In the genomic region with DNA sequence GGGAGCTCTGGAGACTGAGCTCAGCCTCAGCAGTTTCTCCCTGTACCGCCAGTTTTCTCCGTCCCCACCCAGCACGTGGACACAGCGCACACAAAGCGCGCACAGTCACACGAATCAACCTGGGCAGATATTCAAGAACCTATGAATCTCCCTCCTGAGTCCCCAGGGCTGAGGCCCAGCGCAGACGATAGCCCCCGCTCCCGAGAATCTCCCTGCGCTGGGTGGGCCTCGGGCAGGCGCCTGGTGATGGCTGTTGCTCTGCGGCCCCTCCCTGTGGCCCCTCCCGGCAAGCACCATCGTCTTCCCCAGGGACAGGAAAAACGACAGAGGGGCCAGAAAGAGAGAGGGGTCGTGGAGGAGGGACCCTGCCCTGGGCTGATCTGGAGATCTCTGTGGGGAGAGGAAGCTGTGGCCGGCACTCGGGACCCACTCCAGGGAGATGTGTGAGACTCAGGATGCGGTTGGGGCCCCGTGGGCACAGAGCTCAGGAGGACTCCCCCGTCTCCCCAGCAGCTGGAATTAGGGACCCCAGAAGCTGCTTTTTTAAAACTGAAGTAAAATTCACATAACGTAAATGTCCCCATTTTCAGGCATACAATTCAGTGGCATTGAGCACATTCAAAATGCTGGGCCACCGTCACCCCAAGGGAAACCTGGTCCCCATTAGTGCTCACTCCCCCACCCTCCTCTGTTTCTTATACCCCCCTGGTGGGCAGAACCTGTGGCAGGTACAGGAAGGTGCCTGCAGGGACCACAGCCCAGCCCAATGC, we compare ENCODE assay signal across 22 cellular contexts.
"Had no signal": no experiment of that assay in that cellular context is flagged by ENCODE, and none has a peak within 500 bp of the region (broad histone marks: within the 10 kb centered on the region; RNA-seq: fewer than 3 reads in every experiment).

No MANE protein-coding gene starts in this region.

- H3K4me1 ChIP-seq: esophagus squamous epithelium, gastroesophageal sphincter, left ventricle myocardium inferior, pancreas, prostate gland, sigmoid colon had no signal

- H3K36me3 Mint-ChIP-seq: naive B cell had no signal

- H3K27ac Mint-ChIP-seq: naive B cell had no signal

- H3K36me3 ChIP-seq: esophagus squamous epithelium, gastroesophageal sphincter, left ventricle myocardium inferior, pancreas, prostate gland, sigmoid colon had no signal

- DNase-seq: dermis blood vessel endothelial cell; esophagus squamous epithelium; foreskin fibroblast; glutamatergic neuron; islet precursor cell; left ventricle myocardium inferior; mesenchymal stem cell; midbrain; naive B cell; nucleus accumbens; sigmoid colon; stimulated activated CD4-positive, alpha-beta T cell treated with anti-CD3 and anti-CD28 coated beads, Interleukin-12 subunit alpha, Interleukin-12 subunit beta, amount 100 ng/mL, for 4 hours; stimulated activated CD4-positive, alpha-beta T cell treated with anti-CD3 and anti-CD28 coated beads, Interleukin-2, amount 100 ng/mL, for 48 hours; stimulated activated naive CD4-positive, alpha-beta T cell treated with Interleukin-2 at 50 U/mL for 16 hours; trophoblast cell had no signal

- H3K9me3 ChIP-seq: esophagus squamous epithelium, gastroesophageal sphincter, left ventricle myocardium inferior, pancreas, prostate gland, sigmoid colon had no signal

- ATAC-seq: gastroesophageal sphincter, pancreas had no signal

- H3K9me3 Mint-ChIP-seq: nephron had no signal

- H3K4me3 ChIP-seq: esophagus squamous epithelium, gastroesophageal sphincter, left ventricle myocardium inferior, lung, pancreas, prostate gland, sigmoid colon, skin epidermis had no signal

- FAIRE-seq: colon, pancreas had no signal

- H3K4me3 Mint-ChIP-seq: naive B cell, nephron had no signal

- H3K27me3 ChIP-seq: pancreas had no signal

- H3K27ac ChIP-seq: esophagus squamous epithelium, gastroesophageal sphincter, left ventricle myocardium inferior, pancreas, prostate gland, sigmoid colon, skin epidermis had no signal
